Comparison of ENCODE assay signal across 23 cellular contexts in the genomic region with DNA sequence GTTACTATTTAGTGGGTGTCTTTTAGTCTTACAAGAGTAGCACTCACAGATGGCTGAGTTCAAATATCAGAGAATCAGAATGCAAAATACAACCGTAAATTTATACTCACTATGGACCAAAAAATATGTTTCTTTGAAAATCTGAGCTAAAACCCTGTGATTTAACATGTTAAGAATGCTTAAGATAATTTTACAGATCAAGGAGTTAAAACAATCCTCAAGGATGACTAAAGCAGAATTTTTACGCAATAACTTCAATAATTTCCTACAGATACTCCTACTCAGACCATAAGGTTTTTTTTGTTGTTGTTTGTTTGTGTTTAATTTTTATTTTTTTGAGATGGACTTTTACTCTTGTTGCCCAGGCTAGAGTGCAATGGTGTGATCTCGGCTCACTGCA.
"Had no signal": no experiment of that assay in that cellular context is flagged by ENCODE, and none has a peak within 500 bp of the region (broad histone marks: within the 10 kb centered on the region; RNA-seq: fewer than 3 reads in every experiment).

No MANE protein-coding gene starts in this region.

- ATAC-seq: activated CD8-positive, alpha-beta T cell treated with anti-CD3 and anti-CD28 coated beads, Interleukin-2, amount 10 ng/mL, durations not matched to agents 7 days and 5 days; activated naive CD4-positive, alpha-beta T cell treated with anti-CD3 and anti-CD28 coated beads, Interleukin-2, amount 50 U/mL, for 72 hours; left colon had no signal

- H3K4me3 ChIP-seq: lung, pancreas, skin epidermis, transverse colon, vagina had no signal

- H3K9me3 ChIP-seq: pancreas, transverse colon, vagina had no signal

- H3K4me3 Mint-ChIP-seq: activated B cell treated with CpG ODN at 0.5 μM for 24 hours; activated CD8-positive, alpha-beta T cell treated with anti-CD3 and anti-CD28 coated beads, Interleukin-2, amount 10 ng/mL, durations not matched to agents 7 days and 5 days; endodermal cell; immature natural killer cell; mesothelial cell of epicardium; T-helper 2 cell treated with Interferon-gamma antibody and Interleukin-4, amounts not matched to agents 5 μg/mL and 100 μg/mL, for 36 hours had no signal

- H3K27ac ChIP-seq: pancreas, skin epidermis, transverse colon, vagina had no signal

- H3K27ac Mint-ChIP-seq: activated B cell treated with CpG ODN at 0.5 μM for 24 hours; activated CD8-positive, alpha-beta T cell treated with anti-CD3 and anti-CD28 coated beads, Interleukin-2, amount 10 ng/mL, durations not matched to agents 7 days and 5 days; activated naive CD4-positive, alpha-beta T cell treated with anti-CD3 and anti-CD28 coated beads, Interleukin-2, amount 50 U/mL, for 72 hours; endodermal cell; immature natural killer cell; T-helper 2 cell treated with Interferon-gamma antibody and Interleukin-4, amounts not matched to agents 5 μg/mL and 100 μg/mL, for 36 hours had no signal

- H3K36me3 ChIP-seq: pancreas, transverse colon, vagina had no signal

- H3K4me1 ChIP-seq: transverse colon, vagina had no signal

- FAIRE-seq: pancreas had no signal

- DNase-seq: activated B cell treated with CpG ODN at 0.5 μM for 24 hours; activated CD4-positive, alpha-beta T cell treated with anti-CD3 and anti-CD28 coated beads for 48 hours; activated CD8-positive, alpha-beta memory T cell treated with anti-CD3 and anti-CD28 coated beads, Interleukin-2, amount 50 U/mL, for 4 hours; activated CD8-positive, alpha-beta T cell treated with anti-CD3 and anti-CD28 coated beads, Interleukin-2, amount 10 ng/mL, durations not matched to agents 7 days and 5 days; activated effector memory CD4-positive, alpha-beta T cell treated with anti-CD3 and anti-CD28 coated beads, Interleukin-2, amount 50 U/mL, for 16 hours; activated T-cell treated with anti-CD3 and anti-CD28 coated beads, Interleukin-2, amount 50 U/mL, for 48 hours; endodermal cell; erythroblast; foreskin melanocyte; head of caudate nucleus; immature natural killer cell; left colon; pancreas; stimulated activated CD4-positive, alpha-beta T cell treated with anti-CD3 and anti-CD28 coated beads, Interleukin-4, amount 100 ng/mL, for 24 hours; stimulated activated naive CD4-positive, alpha-beta T cell; SW 1271; transverse colon had no signal

- H3K27me3 ChIP-seq: pancreas, transverse colon, vagina had no signal

- H3K4me1 Mint-ChIP-seq: activated B cell treated with CpG ODN at 0.5 μM for 24 hours, immature natural killer cell had no signal

- H3K9me3 Mint-ChIP-seq: activated B cell treated with CpG ODN at 0.5 μM for 24 hours; activated naive CD4-positive, alpha-beta T cell treated with anti-CD3 and anti-CD28 coated beads, Interleukin-2, amount 50 U/mL, for 72 hours; endodermal cell; immature natural killer cell; T-helper 2 cell treated with Interferon-gamma antibody and Interleukin-4, amounts not matched to agents 5 μg/mL and 100 μg/mL, for 36 hours had no signal

- H3K36me3 Mint-ChIP-seq: activated naive CD4-positive, alpha-beta T cell treated with anti-CD3 and anti-CD28 coated beads, Interleukin-2, amount 50 U/mL, for 72 hours; immature natural killer cell; mesothelial cell of epicardium had no signal
